22 cellular contexts compared by ENCODE assay signal in the genomic region with DNA sequence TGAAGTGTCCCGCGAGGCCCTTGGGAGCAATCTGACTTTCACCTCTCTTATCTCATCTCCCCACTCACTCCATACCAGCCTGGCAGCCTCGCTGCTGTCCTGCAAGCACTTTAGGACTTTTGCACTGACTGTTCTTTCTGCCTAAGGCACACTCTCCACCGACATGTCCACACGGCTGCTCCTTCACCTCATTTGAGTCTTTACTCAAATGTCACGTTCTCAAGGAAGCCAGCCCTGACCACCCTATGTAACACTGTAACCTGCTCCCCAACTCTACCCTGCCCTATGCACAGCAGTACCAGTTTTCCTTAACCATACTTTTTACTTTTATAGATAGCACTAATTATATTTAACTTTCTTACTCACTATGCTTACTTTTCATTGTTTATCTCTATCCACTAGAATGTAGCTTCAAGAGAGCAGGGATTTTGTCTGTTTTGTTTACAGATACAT. TPM values are rescaled to one million over a fixed set of nuclear protein-coding genes. Genes with fewer than 3 reads are reported as not detected.
DNase-seq lines count a peak whose midpoint lies in the region; ATAC-seq and TF ChIP-seq lines count a peak whose summit lies in the region.
"Had no signal": no experiment of that assay in that cellular context is flagged by ENCODE, and none has a peak within 500 bp of the region (broad histone marks: within the 10 kb centered on the region; RNA-seq: fewer than 3 reads in every experiment).

No MANE protein-coding gene starts in this region.

- no peak overlapping the region for H3K4me3 ChIP-seq in cardiac muscle cell
- no peak overlapping the region for H3K4me3 ChIP-seq in upper lobe of right lung
- H3K4me3 ChIP-seq: breast epithelium, esophagus squamous epithelium, SK-N-MC had no signal

- CTCF ChIA-PET in activated CD8-positive, alpha-beta T cell treated with anti-CD3 and anti-CD28 coated beads, Interleukin-2, amount 10 ng/mL, durations not matched to agents 7 days and 5 days (lab: Charles Lee), result no interaction called here

- no peaks in the 10 kb centered on the region for H3K9me3 Mint-ChIP-seq in activated CD8-positive, alpha-beta T cell treated with anti-CD3 and anti-CD28 coated beads, Interleukin-2, amount 10 ng/mL, durations not matched to agents 7 days and 5 days (ENCODE audit: insufficient read depth)
- no peaks in the 10 kb centered on the region for H3K9me3 Mint-ChIP-seq in osteocyte (ENCODE audit: unreplicated experiment)
- H3K9me3 Mint-ChIP-seq: IgD-negative memory B cell, mesothelial cell of epicardium had no signal

- H3K4me1 Mint-ChIP-seq in activated CD8-positive, alpha-beta T cell treated with anti-CD3 and anti-CD28 coated beads, Interleukin-2, amount 10 ng/mL, durations not matched to agents 7 days and 5 days (ENCODE audit: low read depth), result no peaks in the 10 kb centered on the region
- H3K4me1 Mint-ChIP-seq in osteocyte (ENCODE audit: unreplicated experiment), result peaks cover 6% of the 10 kb centered on the region
- H3K4me1 Mint-ChIP-seq: activated naive CD8-positive, alpha-beta T cell treated with anti-CD3 and anti-CD28 coated beads, Interleukin-2, amount 10 ng/mL, durations not matched to agents 7 days and 5 days; immature natural killer cell had no signal

- TF ChIP-seq CTCF in cardiac muscle cell (IDR thresholded peaks at IDR 0.05; ENCODE audit: low read depth, low read length), result no peak
- TF ChIP-seq CTCF in upper lobe of right lung (IDR thresholded peaks at IDR 0.05), result no peak
- no peak for TF ChIP-seq CTCF in osteocyte (IDR thresholded peaks at IDR 0.05)

- no peaks in the 10 kb centered on the region for H3K27me3 Mint-ChIP-seq in activated CD8-positive, alpha-beta T cell treated with anti-CD3 and anti-CD28 coated beads, Interleukin-2, amount 10 ng/mL, durations not matched to agents 7 days and 5 days (ENCODE audit: low read depth)
- no peaks in the 10 kb centered on the region for H3K27me3 Mint-ChIP-seq in osteocyte (ENCODE audit: unreplicated experiment)
- H3K27me3 Mint-ChIP-seq: activated naive CD8-positive, alpha-beta T cell treated with anti-CD3 and anti-CD28 coated beads, Interleukin-2, amount 10 ng/mL, durations not matched to agents 7 days and 5 days; IgD-negative memory B cell had no signal

- H3K27me3 ChIP-seq in cardiac muscle cell (no peaks in the 10 kb centered on the region), upper lobe of right lung (no peaks in the 10 kb centered on the region)
- H3K27me3 ChIP-seq: breast epithelium, esophagus squamous epithelium had no signal

- peaks cover 28% of the 10 kb centered on the region for H3K4me1 ChIP-seq in cardiac muscle cell (ENCODE audit: low read depth)
- H3K4me1 ChIP-seq in upper lobe of right lung, result no peaks in the 10 kb centered on the region
- H3K4me1 ChIP-seq: breast epithelium, esophagus squamous epithelium had no signal

- peak overlapping the region; percentile 79 for H3K27ac ChIP-seq in cardiac muscle cell
- peak overlapping the region; percentile 5 for H3K27ac ChIP-seq in upper lobe of right lung
- H3K27ac ChIP-seq: breast epithelium, esophagus squamous epithelium, SK-N-MC had no signal

- no peak overlapping the region for H3K4me3 Mint-ChIP-seq in activated CD8-positive, alpha-beta T cell treated with anti-CD3 and anti-CD28 coated beads, Interleukin-2, amount 10 ng/mL, durations not matched to agents 7 days and 5 days
- H3K4me3 Mint-ChIP-seq in osteocyte (ENCODE audit: unreplicated experiment), result no peak overlapping the region
- H3K4me3 Mint-ChIP-seq: activated naive CD8-positive, alpha-beta T cell treated with anti-CD3 and anti-CD28 coated beads, Interleukin-2, amount 10 ng/mL, durations not matched to agents 7 days and 5 days; activated T-cell treated with anti-CD3 and anti-CD28 coated beads, Interleukin-2, amount 50 U/mL, for 4 hours; IgD-negative memory B cell; immature natural killer cell; mesothelial cell of epicardium had no signal

- DNase-seq in cardiac muscle cell (ENCODE audit: low read depth in 1 of 2, low spot score in 1 of 2) (peak in 1 of 2 donors; percentile 73), left cardiac atrium (no peak), NCI-H2171 (lab: John Stamatoyannopoulos, UW) (peak; percentile 43), left colon (no peak), upper lobe of right lung (peak; percentile 75), GF-D8 (lab: John Stamatoyannopoulos, UW) (no peak), osteocyte (ENCODE audit: extremely low spot score, unreplicated experiment) (no peak)
- DNase-seq in activated CD8-positive, alpha-beta T cell treated with anti-CD3 and anti-CD28 coated beads, Interleukin-2, amount 10 ng/mL, durations not matched to agents 7 days and 5 days, result no peak
- DNase-seq: activated CD4-positive, alpha-beta T cell treated with anti-CD3 and anti-CD28 coated beads, Interleukin-2, amount 50 U/mL, for 4 hours; activated naive CD8-positive, alpha-beta T cell treated with anti-CD3 and anti-CD28 coated beads, Interleukin-2, amount 10 ng/mL, durations not matched to agents 7 days and 5 days; activated T-cell treated with anti-CD3 and anti-CD28 coated beads, Interleukin-2, amount 50 U/mL, for 4 hours; COR-L47; esophagus squamous epithelium; glutamatergic neuron; immature natural killer cell; NCI-H446 treated with DMSO at 0.1 percent for 48 hours; stimulated activated CD4-positive, alpha-beta T cell treated with anti-CD3 and anti-CD28 coated beads, Interleukin-2, amount 100 ng/mL, for 24 hours had no signal

- intact Hi-C loops in left cardiac atrium (cut with DNase I), result no loop called here
- intact Hi-C loops in left colon (cut with DNase I, micrococcal nuclease), result no loop called here
- intact Hi-C loops in upper lobe of right lung (cut with DNase I), result no loop called here

- no peaks in the 10 kb centered on the region for H3K36me3 Mint-ChIP-seq in activated CD8-positive, alpha-beta T cell treated with anti-CD3 and anti-CD28 coated beads, Interleukin-2, amount 10 ng/mL, durations not matched to agents 7 days and 5 days (ENCODE audit: low read depth)
- H3K36me3 Mint-ChIP-seq in osteocyte (ENCODE audit: unreplicated experiment), result no peaks in the 10 kb centered on the region
- H3K36me3 Mint-ChIP-seq: activated naive CD8-positive, alpha-beta T cell treated with anti-CD3 and anti-CD28 coated beads, Interleukin-2, amount 10 ng/mL, durations not matched to agents 7 days and 5 days; mesothelial cell of epicardium had no signal

- H3K36me3 ChIP-seq in cardiac muscle cell, result no peaks in the 10 kb centered on the region
- H3K36me3 ChIP-seq in upper lobe of right lung, result no peaks in the 10 kb centered on the region
- H3K36me3 ChIP-seq: breast epithelium, esophagus squamous epithelium had no signal

- POLR2A ChIA-PET in activated CD8-positive, alpha-beta T cell treated with anti-CD3 and anti-CD28 coated beads, Interleukin-2, amount 10 ng/mL, durations not matched to agents 7 days and 5 days (lab: Charles Lee), result no interaction called here

- no peak for ATAC-seq in left cardiac atrium
- ATAC-seq in left colon, result peak; percentile 33
- peak; percentile 95 for ATAC-seq in upper lobe of right lung
- ATAC-seq in activated CD8-positive, alpha-beta T cell treated with anti-CD3 and anti-CD28 coated beads, Interleukin-2, amount 10 ng/mL, durations not matched to agents 7 days and 5 days, result no peak
- ATAC-seq: activated T-cell treated with anti-CD3 and anti-CD28 coated beads, Interleukin-2, amount 50 U/mL, for 4 hours; sciatic nerve had no signal

- no peak overlapping the region for H3K27ac Mint-ChIP-seq in activated CD8-positive, alpha-beta T cell treated with anti-CD3 and anti-CD28 coated beads, Interleukin-2, amount 10 ng/mL, durations not matched to agents 7 days and 5 days
- no peak overlapping the region for H3K27ac Mint-ChIP-seq in osteocyte (ENCODE audit: unreplicated experiment)
- H3K27ac Mint-ChIP-seq: activated naive CD8-positive, alpha-beta T cell treated with anti-CD3 and anti-CD28 coated beads, Interleukin-2, amount 10 ng/mL, durations not matched to agents 7 days and 5 days; IgD-negative memory B cell; immature natural killer cell; mesothelial cell of epicardium had no signal

- H3K9me3 ChIP-seq in cardiac muscle cell (ENCODE audit: low read depth) (no peaks in the 10 kb centered on the region), upper lobe of right lung (no peaks in the 10 kb centered on the region)
- H3K9me3 ChIP-seq: breast epithelium, esophagus squamous epithelium had no signal

RNA-seq across cellular contexts. Expression of a gene that starts 32.0 kb away (rescaled TPM):
- 15.7 and 17.9 TPM in 2 replicates for total RNA-seq in cardiac muscle cell
- polyA plus RNA-seq in cardiac muscle cell, result 15.2 and 31.5 TPM in 2 replicates
- total RNA-seq in left cardiac atrium, result 1 to 10 TPM; 4.2 to 6.3 TPM
- total RNA-seq in left colon, result 1 to 10 TPM in 1 of 2 donors, under 1 TPM in 1; 0.82 to 3.6 TPM
- total RNA-seq in upper lobe of right lung, result 17.2 TPM
- total RNA-seq in activated CD8-positive, alpha-beta T cell treated with anti-CD3 and anti-CD28 coated beads, Interleukin-2, amount 10 ng/mL, durations not matched to agents 7 days and 5 days, result not detected
- total RNA-seq in osteocyte, result 6.1 and 6.6 TPM in 2 replicates
- total RNA-seq: activated naive CD8-positive, alpha-beta T cell treated with anti-CD3 and anti-CD28 coated beads, Interleukin-2, amount 10 ng/mL, durations not matched to agents 7 days and 5 days had no signal
- polyA plus RNA-seq: immature natural killer cell had no signal

Comparison
In these comparisons a context has a peak if more than half of its experiments do, and no peak if none do; other contexts are left out.
1. DNase-seq: peak in NCI-H2171 (single experiment) and upper lobe of right lung (single experiment); none in left cardiac atrium (single experiment), left colon (0 of 2), activated CD8-positive, alpha-beta T cell treated with anti-CD3 and anti-CD28 coated beads, Interleukin-2, amount 10 ng/mL, durations not matched to agents 7 days and 5 days (single experiment), GF-D8 (single experiment) and osteocyte (single experiment).
2. ATAC-seq: peak in left colon (single experiment) and upper lobe of right lung (single experiment); none in left cardiac atrium (0 of 2) and activated CD8-positive, alpha-beta T cell treated with anti-CD3 and anti-CD28 coated beads, Interleukin-2, amount 10 ng/mL, durations not matched to agents 7 days and 5 days (single experiment).